Comparison of ENCODE assay signal across 8 cellular contexts in genomic region chr10:45418859-45419672, GRCh38. TPM values are rescaled to one million over a fixed set of nuclear protein-coding genes. Genes with fewer than 3 reads are reported as not detected.
A peak's percentile ranks its signal among the peaks of the same experiment; 100 is the strongest.
DNase-seq lines count a peak whose midpoint lies in the region; ATAC-seq and TF ChIP-seq lines count a peak whose summit lies in the region.

No MANE protein-coding gene starts in this region.

- H2AFZ ChIP-seq in KMS-11 (ENCODE audit: low read depth), result peak overlapping the region; percentile 85

- H3K27ac ChIP-seq in KMS-11 (peak overlapping the region; percentile 88), substantia nigra (ENCODE audit: low read depth, low read length, poor library complexity, severe bottlenecking) (peak overlapping the region; percentile 79)

- no peaks in the 10 kb centered on the region for H3K79me2 ChIP-seq in KMS-11 (ENCODE audit: insufficient read depth, low read depth)

- H3K36me3 ChIP-seq in KMS-11 (ENCODE audit: insufficient read depth), result no peaks in the 10 kb centered on the region

- H3K27me3 ChIP-seq in KMS-11 (ENCODE audit: insufficient read depth, low read depth), result no peaks in the 10 kb centered on the region

- no peak for TF ChIP-seq CTCF in KMS-11 (conservative IDR thresholded peaks at IDR 0.05; ENCODE audit: low read depth, low read length)

- no peaks in the 10 kb centered on the region for H4K20me1 ChIP-seq in KMS-11 (ENCODE audit: insufficient read depth)

- H3K9me3 Mint-ChIP-seq in naive B cell, result no peaks in the 10 kb centered on the region

- peaks cover 64 to 67% (median 67%) of the 10 kb centered on the region in 3 donors for H3K4me1 Mint-ChIP-seq in naive B cell

- DNase-seq in DMS153 treated with DMSO at 0.1 percent for 48 hours (lab: John Stamatoyannopoulos, UW; ENCODE audit: unreplicated experiment) (peak; percentile 45), fibroblast of gingiva (ENCODE audit: low read depth) (peak; percentile 23), naive B cell (peak; percentile 52), substantia nigra (lab: John Stamatoyannopoulos, UW) (peak in 40 of 49 donors; percentile 33 to 81 (median 58)), 8988T (no peak)
- peak; percentile 63 for DNase-seq in activated T-cell treated with anti-CD3 and anti-CD28 coated beads, Interleukin-2, amount 50 U/mL, for 1 hour

- ATAC-seq in GM21390 (IDR thresholded peaks at IDR 0.05; ENCODE audit: unreplicated experiment), result peak; percentile 56
- peak; percentile 65 to 66 for ATAC-seq in naive B cell (ENCODE audit: low read depth in 2 of 2)

- no peak overlapping the region for H3K4me3 ChIP-seq in KMS-11 (IDR thresholded peaks at IDR 0.05; ENCODE audit: insufficient read depth, low read depth, low read length)

- H3K27me3 Mint-ChIP-seq in naive B cell, result no peaks in the 10 kb centered on the region

- peak overlapping the region; percentile 83 to 98 (median 95) for H3K4me3 Mint-ChIP-seq in naive B cell

- H3K4me2 ChIP-seq in KMS-11, result peak overlapping the region; percentile 94

- H3K4me1 ChIP-seq in KMS-11 (ENCODE audit: low read depth, poor library complexity, severe bottlenecking), result peaks cover 53% of the 10 kb centered on the region

- H3K9ac ChIP-seq in KMS-11, result peak overlapping the region; percentile 88

- peak overlapping the region; percentile 95 to 98 (median 97) for H3K27ac Mint-ChIP-seq in naive B cell

- H3K36me3 Mint-ChIP-seq in naive B cell, result peaks cover 0 to 1% of the 10 kb centered on the region in 2 donors

RNA-seq across cellular contexts. Expression of gene ALOX5, which starts 45.0 kb away (rescaled TPM):
- 100 to 1,000 TPM; 120 to 202 (median 153) TPM for polyA plus RNA-seq in naive B cell (ENCODE audit: low read depth in 6 of 6)
